ENCODE assay signal across 11 cellular contexts in the genomic region with DNA sequence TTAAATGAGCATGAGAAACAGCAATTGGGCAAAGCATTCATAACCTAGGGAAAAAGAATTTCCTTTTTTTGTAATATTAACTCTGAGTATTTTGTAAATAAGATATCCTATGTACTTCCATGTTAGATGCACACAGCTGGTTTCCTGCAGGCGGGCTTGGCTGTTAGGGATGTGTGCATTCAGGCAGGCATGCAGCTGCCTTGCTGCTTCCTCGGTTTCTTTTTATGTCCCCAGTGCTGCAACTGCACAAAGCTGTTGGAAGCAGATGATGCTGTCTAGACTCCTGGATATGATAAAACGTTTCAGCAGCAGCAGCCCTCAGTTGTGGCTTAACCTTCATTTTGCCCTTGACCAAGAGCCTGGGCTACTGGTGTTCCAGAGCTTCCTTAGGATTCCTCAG.
DNase-seq lines count a peak whose midpoint lies in the region; ATAC-seq, FAIRE-seq and TF ChIP-seq lines count a peak whose summit lies in the region.
"Had no signal": no experiment of that assay in that cellular context is flagged by ENCODE, and none has a peak within 500 bp of the region (broad histone marks: within the 10 kb centered on the region; RNA-seq: fewer than 3 reads in every experiment).

No MANE protein-coding gene starts in this region.

- no peaks in the 10 kb centered on the region for H3K27me3 ChIP-seq in OCI-LY1 (ENCODE audit: insufficient read depth, low read length)
- no peaks in the 10 kb centered on the region for H3K27me3 ChIP-seq in endothelial cell of umbilical vein (ENCODE audit: control insufficient read depth in 2 of 2, insufficient read depth in 2 of 2, low read length in 2 of 2)
- H3K27me3 ChIP-seq in gastrocnemius medialis = no peaks in the 10 kb centered on the region

- H3K4me1 ChIP-seq in OCI-LY1 (ENCODE audit: insufficient read depth, low read length, severe bottlenecking) (peaks cover 66% of the 10 kb centered on the region), endothelial cell of umbilical vein (ENCODE audit: control insufficient read depth, extremely low read depth, insufficient read depth, low read length) (peaks cover 37% of the 10 kb centered on the region), gastrocnemius medialis (peaks cover 31 to 56% of the 10 kb centered on the region in 2 donors)

- H3K9ac ChIP-seq in OCI-LY1 (ENCODE audit: low read length) (peak overlapping the region; percentile 35; the same call in 1 of the 2 replicates), endothelial cell of umbilical vein (replicated peaks; ENCODE audit: extremely low read depth, insufficient read depth, low read length) (peak overlapping the region; percentile 55)

- DNase-seq in Calu3 (no peak), endothelial cell of umbilical vein (ENCODE audit: low read depth, low spot score) (peak; percentile 21), gastrocnemius medialis (no peak), HuH-7 (ENCODE audit: low spot score) (no peak), hippocampal formation (lab: John Stamatoyannopoulos, UW) (no peak), HUDEP-2 (lab: John Stamatoyannopoulos, UW; ENCODE audit: unreplicated experiment in 76 of 76) (no peak)
- DNase-seq: GDM1; NCI-H1092 treated with DMSO at 0.1 percent for 48 hours; stimulated activated CD4-positive, alpha-beta T cell treated with anti-CD3 and anti-CD28 coated beads, Interleukin-1b, Interleukin-23, amount 100 ng/mL, for 48 hours had no signal

- CTCF ChIA-PET in Calu3 (lab: Charles Lee) = no interaction called here
- CTCF ChIA-PET in endothelial cell of umbilical vein (lab: Charles Lee) = interaction anchor here (1.1 to 2.3 kb wide), 12 partner anchors 9 to 527 kb away, joined by 3 to 10 read pairs (median 6); no protein-coding TSS in a partner anchor

- TF ChIP-seq CTCF in Calu3 (IDR thresholded peaks at IDR 0.05; ENCODE audit: unreplicated experiment) (no peak), OCI-LY1 (IDR thresholded peaks at IDR 0.05; ENCODE audit: low read length) (no peak), endothelial cell of umbilical vein (IDR thresholded peaks at IDR 0.05; ENCODE audit: extremely low read depth in 1 of 2, insufficient read depth in 1 of 2, low read depth in 1 of 2, low read length in 2 of 2) (no peak), gastrocnemius medialis (IDR thresholded peaks at IDR 0.05 in 4 of 5, conservative IDR thresholded peaks at IDR 0.05 in 1 of 5) (no peak)

- no peak overlapping the region for H2AFZ ChIP-seq in OCI-LY1 (ENCODE audit: low read length)
- H2AFZ ChIP-seq in endothelial cell of umbilical vein (ENCODE audit: low read depth, low read length) = no peak overlapping the region

- peaks cover 89% of the 10 kb centered on the region for H3K36me3 Mint-ChIP-seq in Calu3 (ENCODE audit: insufficient read depth, unreplicated experiment)

- BruUV-seq in Calu3 (replicated peaks; lab: Mats Ljungman, UMichigan) (TSS peak; percentile 28), endothelial cell of umbilical vein (replicated peaks; lab: Mats Ljungman, UMichigan) (TSS peak; percentile 89)

- peak overlapping the region; percentile 93 for H3K27ac ChIP-seq in OCI-LY1 (ENCODE audit: low read depth, low read length, poor library complexity, severe bottlenecking)
- H3K27ac ChIP-seq in endothelial cell of umbilical vein (ENCODE audit: insufficient read depth, low read depth, low read length) = peak overlapping the region; percentile 91
- peak overlapping the region; percentile 77 to 82 (median 80) for H3K27ac ChIP-seq in gastrocnemius medialis

- H3K36me3 ChIP-seq in OCI-LY1 (ENCODE audit: insufficient read depth, low read length) (peaks cover 33% of the 10 kb centered on the region), endothelial cell of umbilical vein (ENCODE audit: control insufficient read depth in 2 of 2, extremely low read depth in 1 of 2, insufficient read depth in 2 of 2, low read length in 2 of 2) (peaks cover 37 to 41% of the 10 kb centered on the region in 2 experiments), gastrocnemius medialis (peaks cover 0 to 54% of the 10 kb centered on the region in 2 donors)

- H3K9me3 ChIP-seq in OCI-LY1 (ENCODE audit: low read length) = no peaks in the 10 kb centered on the region
- no peaks in the 10 kb centered on the region for H3K9me3 ChIP-seq in endothelial cell of umbilical vein (replicated peaks; ENCODE audit: control insufficient read depth, insufficient read depth, low read length)
- H3K9me3 ChIP-seq in gastrocnemius medialis = no peaks in the 10 kb centered on the region

- H3K27ac Mint-ChIP-seq in Calu3 (ENCODE audit: unreplicated experiment) = peak overlapping the region; percentile 83

- H3K4me3 ChIP-seq in OCI-LY1 (ENCODE audit: low read depth, low read length, poor library complexity, severe bottlenecking) (peak overlapping the region; percentile 8), endothelial cell of umbilical vein (replicated peaks in 1 of 3; ENCODE audit: insufficient read depth in 1 of 3, low read depth in 1 of 3, low read length in 3 of 3) (no peak overlapping the region), gastrocnemius medialis (no peak overlapping the region)

- peak overlapping the region; percentile 34 for H3K4me3 Mint-ChIP-seq in Calu3 (ENCODE audit: low read depth, unreplicated experiment)

- peaks cover 78% of the 10 kb centered on the region for H3K4me1 Mint-ChIP-seq in Calu3 (ENCODE audit: low read depth, unreplicated experiment)

- H3F3A ChIP-seq in OCI-LY1 (ENCODE audit: insufficient read depth, low read length) = no peaks in the 10 kb centered on the region; the same call in 1 of the 2 replicates

- H3K9me3 Mint-ChIP-seq in Calu3 (ENCODE audit: low read depth, unreplicated experiment) = no peaks in the 10 kb centered on the region

- TF ChIP-seq POLR2A in endothelial cell of umbilical vein (IDR thresholded peaks at IDR 0.05; ENCODE audit: low read depth, low read length) (no peak), gastrocnemius medialis (IDR thresholded peaks at IDR 0.05) (no peak)

- intact Hi-C loops in Calu3 (cut with micrococcal nuclease; ENCODE audit: unreplicated experiment) (loop anchor here (5.0 kb wide), 3 partner anchors 62 to 112 kb away; no protein-coding TSS in a partner anchor), endothelial cell of umbilical vein (cut with micrococcal nuclease) (loop anchor here (1.0 kb wide), 6 partner anchors 20 to 110 kb away; no protein-coding TSS in a partner anchor), gastrocnemius medialis (cut with DNase I; ENCODE audit: low total_unique reads) (loop anchor here (10.0 kb wide), 1 partner anchor 109 kb away; no protein-coding TSS in a partner anchor)

- H3K4me2 ChIP-seq in OCI-LY1 (ENCODE audit: low read length) = peak overlapping the region; percentile 64
- H3K4me2 ChIP-seq in endothelial cell of umbilical vein (ENCODE audit: insufficient read depth, low read length) = peak overlapping the region; percentile 8

- no peaks in the 10 kb centered on the region for H3K9me1 ChIP-seq in endothelial cell of umbilical vein (replicated peaks; ENCODE audit: control insufficient read depth, extremely low read depth, insufficient read depth, low read length)

- H3K79me2 ChIP-seq in OCI-LY1 (ENCODE audit: insufficient read depth, low read length) (no peaks in the 10 kb centered on the region), endothelial cell of umbilical vein (ENCODE audit: control insufficient read depth, insufficient read depth, low read length) (peaks cover 36% of the 10 kb centered on the region)

- dilution Hi-C loops in endothelial cell of umbilical vein (cut with MboI; ENCODE audit: extremely low pct_ligation_motif_present, low sequenced_read_pairs) = no loop called here

- POLR2A ChIA-PET in endothelial cell of umbilical vein (lab: Charles Lee) = interaction anchor here (1.3 kb wide), 1 partner anchor 29 kb away, joined by 5 read pairs; no protein-coding TSS in a partner anchor

- H4K20me1 ChIP-seq in OCI-LY1 (ENCODE audit: insufficient read depth, low read length) (no peaks in the 10 kb centered on the region), endothelial cell of umbilical vein (replicated peaks; ENCODE audit: control insufficient read depth, extremely low read depth, insufficient read depth, low read length) (no peaks in the 10 kb centered on the region)

- no peak for ATAC-seq in gastrocnemius medialis
- ATAC-seq in GM18520 (IDR thresholded peaks at IDR 0.05; ENCODE audit: unreplicated experiment) = no peak

- in situ Hi-C loops in gastrocnemius medialis (cut with MboI; ENCODE audit: low sequenced_read_pairs in 4 of 4) = no loop called here

- no peak for FAIRE-seq in endothelial cell of umbilical vein (lab: Jason Lieb, UNC)

- H3K27me3 Mint-ChIP-seq in Calu3 (ENCODE audit: unreplicated experiment) = no peaks in the 10 kb centered on the region

- H3K9me2 ChIP-seq in OCI-LY1 (ENCODE audit: low read depth, low read length) = no peaks in the 10 kb centered on the region

TF ChIP-seq in endothelial cell of umbilical vein, 7 proteins besides CTCF, POLR2A, EP300 and RAD21:
- TF ChIP-seq JUN (IDR thresholded peaks at IDR 0.05; ENCODE audit: borderline replicate concordance, insufficient read depth, insufficient read length, low read depth) (no peak), MAX (IDR thresholded peaks at IDR 0.05; ENCODE audit: insufficient read depth, insufficient read length) (no peak), EZH2 (IDR thresholded peaks at IDR 0.05; ENCODE audit: borderline replicate concordance, low read depth, low read length, severe bottlenecking) (no peak), GATA2 (IDR thresholded peaks at IDR 0.05; ENCODE audit: insufficient read depth, insufficient read length, low read depth, low read length) (no peak), MYC (IDR thresholded peaks at IDR 0.05; ENCODE audit: low read depth, low read length) (no peak), FOS (IDR thresholded peaks at IDR 0.05; ENCODE audit: borderline replicate concordance, insufficient read depth, low read length) (no peak), POLR2AphosphoS5 (IDR thresholded peaks at IDR 0.05; ENCODE audit: insufficient read depth, low read depth, low read length) (no peak)
